In genomic region chrX:119759333-119759766, GRCh38 we compare ENCODE assay signal across 9 cellular contexts. TPM values are rescaled to one million over a fixed set of nuclear protein-coding genes. Genes with fewer than 3 reads are reported as not detected.
DNase-seq lines count a peak whose midpoint lies in the region; ATAC-seq, FAIRE-seq and TF ChIP-seq lines count a peak whose summit lies in the region.
"Had no signal": no experiment of that assay in that cellular context is flagged by ENCODE, and none has a peak within 500 bp of the region (broad histone marks: within the 10 kb centered on the region; RNA-seq: fewer than 3 reads in every experiment).

No MANE protein-coding gene starts in this region.

- CTCF ChIA-PET in K562 (lab: Yijun Ruan, JAX; ENCODE audit: low intra/inter-chr PET ratio), result interaction anchor here (0.6 to 0.9 kb wide), 2 partner anchors 31 to 32 kb away, joined by 3 to 6 read pairs; partner anchors contain the start of gene RPL39

- H3K4me1 ChIP-seq in K562 (replicated peaks in 1 of 2; ENCODE audit: control insufficient read depth in 2 of 2, insufficient read depth in 2 of 2, low read length in 2 of 2), result peaks cover 0 to 24% of the 10 kb centered on the region in 2 experiments; a peak in 3 of 5 replicates

- peak overlapping the region; percentile 44 to 77 for H3K4me3 Mint-ChIP-seq in stimulated activated naive CD8-positive, alpha-beta T cell treated with anti-CD3 and anti-CD28 coated beads, Interleukin-15, amount 100 ng/mL, for 72 hours
- peak overlapping the region; percentile 45 for H3K4me3 Mint-ChIP-seq in natural killer cell

- H3K4me1 Mint-ChIP-seq in stimulated activated naive CD8-positive, alpha-beta T cell treated with anti-CD3 and anti-CD28 coated beads, Interleukin-15, amount 100 ng/mL, for 72 hours, result peaks cover 51% of the 10 kb centered on the region
- peaks cover 29 to 30% of the 10 kb centered on the region in 2 donors for H3K4me1 Mint-ChIP-seq in natural killer cell

- H2AFZ ChIP-seq in K562 (ENCODE audit: low read depth, low read length), result no peak overlapping the region

- TF ChIP-seq EP300 in K562 (IDR thresholded peaks at IDR 0.05; ENCODE audit: low read length), result no peak

- TF ChIP-seq CTCF in K562 (IDR thresholded peaks at IDR 0.05 in 2 of 3, conservative IDR thresholded peaks at IDR 0.05 in 1 of 3; ENCODE audit: insufficient read depth in 2 of 3, low read depth in 1 of 3, low read length in 3 of 3), result no peak
- no peak for TF ChIP-seq CTCF in natural killer cell (IDR thresholded peaks at IDR 0.05)

- H4K20me1 ChIP-seq in K562 (replicated peaks; ENCODE audit: control insufficient read depth, insufficient read depth, low read length), result no peaks in the 10 kb centered on the region; the same call in 1 of the 2 replicates

- no peak overlapping the region for H3K4me2 ChIP-seq in K562 (ENCODE audit: insufficient read depth, low read length)

- no peaks in the 10 kb centered on the region for H3K79me2 ChIP-seq in K562 (ENCODE audit: control insufficient read depth, insufficient read depth, low read length)

- H3K9ac ChIP-seq in K562 (ENCODE audit: insufficient read depth in 1 of 2, low read depth in 2 of 2, low read length in 2 of 2), result no peak overlapping the region; a peak in 1 of 4 replicates

- H3K9me1 ChIP-seq in K562 (ENCODE audit: control insufficient read depth, insufficient read depth, low read length), result no peaks in the 10 kb centered on the region

- no peak overlapping the region for H3K27ac ChIP-seq in K562 (ENCODE audit: extremely low read depth, low read depth, low read length)

- no peaks in the 10 kb centered on the region for H3K36me3 Mint-ChIP-seq in natural killer cell

- WGBS in K562 (ENCODE audit: insufficient coverage, low coverage, missing lambda C conversion rate), result 88% methylated on average over 10 of the region's 35 CpGs

- no peak for DNase-seq in stimulated activated naive CD8-positive, alpha-beta T cell treated with anti-CD3 and anti-CD28 coated beads, Interleukin-15, amount 100 ng/mL, for 72 hours
- DNase-seq in stimulated activated naive CD8-positive, alpha-beta T cell treated with anti-CD3 and anti-CD28 coated beads, Interleukin-15, Interleukin-2, amounts not matched to agents 100 U/mL and 50 U/mL, for 24 hours, result no peak
- no peak for DNase-seq in K562 (ENCODE audit: extremely low read depth in 1 of 4, low spot score in 3 of 4)
- no peak for DNase-seq in natural killer cell
- no peak for DNase-seq in NCI-H2171 treated with DMSO at 0.1 percent for 48 hours (lab: John Stamatoyannopoulos, UW)
- DNase-seq in KBM-7, result no peak
- DNase-seq in NCI-H1930 (lab: John Stamatoyannopoulos, UW), result no peak

- FAIRE-seq in K562 (lab: Jason Lieb, UNC), result no peak

- H3K9me3 Mint-ChIP-seq in stimulated activated naive CD8-positive, alpha-beta T cell treated with anti-CD3 and anti-CD28 coated beads, Interleukin-15, amount 100 ng/mL, for 72 hours, result no peaks in the 10 kb centered on the region
- no peaks in the 10 kb centered on the region for H3K9me3 Mint-ChIP-seq in natural killer cell

- POLR2A ChIA-PET in K562 (lab: Yijun Ruan, JAX), result interaction anchor here (1.0 kb wide), 1 partner anchor 32 kb away, joined by 4 read pairs; the partner anchor contains the start of gene RPL39

- in situ Hi-C loops in K562 (cut with MboI) (no loop called here), KBM-7 (cut with MboI; ENCODE audit: low pct_unique_long_range_greater_than_20kb, low sequenced_read_pairs) (no loop called here)

- no peak for ATAC-seq in stimulated activated naive CD8-positive, alpha-beta T cell treated with anti-CD3 and anti-CD28 coated beads, Interleukin-15, amount 100 ng/mL, for 72 hours
- ATAC-seq in stimulated activated naive CD8-positive, alpha-beta T cell treated with anti-CD3 and anti-CD28 coated beads, Interleukin-15, Interleukin-2, amounts not matched to agents 100 U/mL and 50 U/mL, for 24 hours, result no peak
- ATAC-seq in K562 (no peak), natural killer cell (no peak), HG03045 (IDR thresholded peaks at IDR 0.05; ENCODE audit: unreplicated experiment) (no peak)

- intact Hi-C loops in K562 (cut with micrococcal nuclease) (no loop called here), natural killer cell (cut with micrococcal nuclease) (loop anchor here (5.0 to 10.0 kb wide), 4 partner anchors 33 to 185 kb away; partner anchors contain the start of genes NKRF, RPL39 and UBE2A)

- H3K27me3 Mint-ChIP-seq in stimulated activated naive CD8-positive, alpha-beta T cell treated with anti-CD3 and anti-CD28 coated beads, Interleukin-15, amount 100 ng/mL, for 72 hours, result no peaks in the 10 kb centered on the region
- H3K27me3 Mint-ChIP-seq in natural killer cell (ENCODE audit: low read depth in 2 of 2), result no peaks in the 10 kb centered on the region

- no peak overlapping the region for H3K4me3 ChIP-seq in K562

- H3K27ac Mint-ChIP-seq in stimulated activated naive CD8-positive, alpha-beta T cell treated with anti-CD3 and anti-CD28 coated beads, Interleukin-15, amount 100 ng/mL, for 72 hours, result no peak overlapping the region
- H3K27ac Mint-ChIP-seq in natural killer cell, result peak overlapping the region in 1 of 2 donors; percentile 62

- H3K36me3 ChIP-seq in K562 (ENCODE audit: control insufficient read depth, insufficient read depth, low read length), result no peaks in the 10 kb centered on the region

- TF ChIP-seq RAD21 in K562 (CRISPR knock-in tag; conservative IDR thresholded peaks at IDR 0.05 in 1 of 2, IDR thresholded peaks at IDR 0.05 in 1 of 2), result no peak

- no peak for TF ChIP-seq POLR2A in K562 (conservative IDR thresholded peaks at IDR 0.05)

- H3K27me3 ChIP-seq in K562 (ENCODE audit: control insufficient read depth in 2 of 2, insufficient read depth in 2 of 2, low read length in 2 of 2), result no peaks in the 10 kb centered on the region

- no TSS peak for BruUV-seq in K562 (replicated peaks; lab: Mats Ljungman, UMichigan)

- no peaks in the 10 kb centered on the region for H3K9me3 ChIP-seq in K562 (replicated peaks; ENCODE audit: control insufficient read depth, insufficient read depth, low read depth, low read length)

TF ChIP-seq in K562, 482 proteins besides CTCF, POLR2A, EP300 and RAD21:
- TF ChIP-seq CBFA2T2 (conservative IDR thresholded peaks at IDR 0.05), result no peak
- TF ChIP-seq ZNF699 (CRISPR knock-in tag; IDR thresholded peaks at IDR 0.05; ENCODE audit: insufficient replicate concordance), result no peak
- peak; percentile 85 for TF ChIP-seq ZBTB33 (CRISPR knock-in tag; IDR thresholded peaks at IDR 0.05)

RNA-seq across cellular contexts. Expression of gene SOWAHD, which starts 1.0 kb away (rescaled TPM):
- total RNA-seq in K562 (2011; cell fraction: chromatin; rRNA removed; ENCODE audit: low replicate concordance), result not detected in 2 replicates
- total RNA-seq in K562 (2011; cell fraction: nucleolus; rRNA removed), result not detected in 2 replicates
- total RNA-seq in K562 (2011; cell fraction: nucleoplasm; rRNA removed), result not detected in 2 replicates
- total RNA-seq in K562 (2014; rRNA removed), result 0.20 TPM in 1 of 2 replicates, not detected in the other
- not detected in 2 replicates for total RNA-seq in K562 (2014; rRNA removed; fragmentation: Illumina TruSeq; extraction: Trizol)
- total RNA-seq in K562 (2015; rRNA removed; fragmentation: Illumina TruSeq; extraction: Trizol), result 0.15 TPM in 1 of 2 replicates, not detected in the other
- total RNA-seq in K562 (2021), result not detected in 2 replicates
- polyA plus RNA-seq in K562 (2011; rRNA removed), result 0.11 and 0.13 TPM in 2 replicates
- polyA plus RNA-seq in K562 (2011; cell fraction: cytosol; rRNA removed), result 0.12 and 0.16 TPM in 2 replicates
- polyA plus RNA-seq in K562 (2011; cell fraction: nucleus; rRNA removed), result 0.08 TPM in 1 of 2 replicates, not detected in the other
- 0.10 and 0.18 TPM in 2 replicates for polyA plus RNA-seq in K562 (2012)
- not detected in 2 replicates for polyA plus RNA-seq in K562 (2014; fragmentation: Illumina TruSeq; extraction: Trizol)
- polyA plus RNA-seq in K562 (2014; fragmentation: Nextera tagmentation; extraction: Ambion mirVana), result not detected
- polyA plus RNA-seq in K562 (2014; rRNA removed), result 0.15 and 0.29 TPM in 2 replicates
- polyA minus RNA-seq in K562 (2011; rRNA and poly(A)+ RNA removed), result not detected in 2 replicates
- not detected in 2 replicates for polyA minus RNA-seq in K562 (2011; cell fraction: cytosol; rRNA and poly(A)+ RNA removed)
- not detected in 2 replicates for polyA minus RNA-seq in K562 (2011; cell fraction: nucleus; rRNA and poly(A)+ RNA removed)
- under 1 TPM in 1 of 3 donors, not detected in 2; 0.23 TPM for total RNA-seq in natural killer cell
- total RNA-seq: dermis microvascular lymphatic vessel endothelial cell had no signal

RNA-seq across cellular contexts. Expression of gene RPL39, which starts 32.1 kb away (rescaled TPM):
- 163 and 225 TPM in 2 replicates for total RNA-seq in K562 (2011; cell fraction: chromatin; rRNA removed; ENCODE audit: low replicate concordance)
- total RNA-seq in K562 (2011; cell fraction: nucleolus; rRNA removed), result 259 and 268 TPM in 2 replicates
- 538 and 1,218 TPM in 2 replicates for total RNA-seq in K562 (2011; cell fraction: nucleoplasm; rRNA removed)
- total RNA-seq in K562 (2014; rRNA removed) (1,067 and 1,382 TPM in 2 replicates), K562 (2014; rRNA removed; fragmentation: Illumina TruSeq; extraction: Trizol) (4,057 and 4,318 TPM in 2 replicates), K562 (2015; rRNA removed; fragmentation: Illumina TruSeq; extraction: Trizol) (2,995 and 3,004 TPM in 2 replicates), K562 (2021) (2,027 and 2,325 TPM in 2 replicates), natural killer cell (1,000 to 10,000 TPM; 1,040 to 1,487 (median 1,381) TPM)
- polyA plus RNA-seq in K562 (2011; rRNA removed) (3,720 and 3,778 TPM in 2 replicates), K562 (2014; fragmentation: Illumina TruSeq; extraction: Trizol) (4,858 and 5,043 TPM in 2 replicates), K562 (2014; fragmentation: Nextera tagmentation; extraction: Ambion mirVana) (1,000 to 10,000 TPM; 3,226 to 3,583 TPM), K562 (2014; rRNA removed) (2,850 and 3,458 TPM in 2 replicates)
- polyA plus RNA-seq in K562 (2011; cell fraction: cytosol; rRNA removed), result 1,208 and 3,177 TPM in 2 replicates
- 415 and 1,277 TPM in 2 replicates for polyA plus RNA-seq in K562 (2011; cell fraction: nucleus; rRNA removed)
- 4,647 and 6,635 TPM in 2 replicates for polyA plus RNA-seq in K562 (2012)
- polyA minus RNA-seq in K562 (2011; rRNA and poly(A)+ RNA removed), result 1,510 and 2,086 TPM in 2 replicates
- polyA minus RNA-seq in K562 (2011; cell fraction: cytosol; rRNA and poly(A)+ RNA removed), result 276 and 372 TPM in 2 replicates
- polyA minus RNA-seq in K562 (2011; cell fraction: nucleus; rRNA and poly(A)+ RNA removed), result 48.2 and 180 TPM in 2 replicates
